In genomic region chr9:613771-614347, GRCh38 we compare ENCODE assay signal across 8 cellular contexts.
A peak's percentile ranks its signal among the peaks of the same experiment; 100 is the strongest.
DNase-seq lines count a peak whose midpoint lies in the region; ATAC-seq and TF ChIP-seq lines count a peak whose summit lies in the region.

No MANE protein-coding gene starts in this region.

- no peaks in the 10 kb centered on the region for H3K36me3 Mint-ChIP-seq in progenitor cell of endocrine pancreas (ENCODE audit: insufficient read depth)

- H3K9me3 ChIP-seq in Peyer's patch (no peaks in the 10 kb centered on the region), right atrium auricular region (no peaks in the 10 kb centered on the region)

- peaks cover 17% of the 10 kb centered on the region for H3K4me1 Mint-ChIP-seq in progenitor cell of endocrine pancreas (ENCODE audit: low read depth)

- peak overlapping the region; percentile 35 for H3K27ac Mint-ChIP-seq in progenitor cell of endocrine pancreas

- peaks cover 0 to 24% (median 5%) of the 10 kb centered on the region in 4 donors for H3K4me1 ChIP-seq in Peyer's patch
- peaks cover 0 to 50% of the 10 kb centered on the region in 2 donors for H3K4me1 ChIP-seq in right atrium auricular region

- H3K4me3 Mint-ChIP-seq in progenitor cell of endocrine pancreas (ENCODE audit: low read depth), result no peak overlapping the region

- DNase-seq in Daoy (ENCODE audit: low read depth) (peak; percentile 93), HS-5 (ENCODE audit: low read depth) (peak; percentile 58), Peyer's patch (peak; percentile 33 to 81 (median 58)), astrocyte of the cerebellum (ENCODE audit: low read depth) (peak; percentile 92), right atrium auricular region (ENCODE audit: low spot score) (peak; percentile 87), progenitor cell of endocrine pancreas (ENCODE audit: low spot score, unreplicated experiment) (peak; percentile 29)

- H3K4me3 ChIP-seq in Peyer's patch (no peak overlapping the region), astrocyte of the cerebellum (ENCODE audit: low read depth, low read length) (no peak overlapping the region), right atrium auricular region (no peak overlapping the region)

- ATAC-seq in GM21367 (IDR thresholded peaks at IDR 0.05; ENCODE audit: unreplicated experiment) (peak; percentile 98), GM19467 (IDR thresholded peaks at IDR 0.05; ENCODE audit: unreplicated experiment) (no peak)

- H3K9me3 Mint-ChIP-seq in progenitor cell of endocrine pancreas (ENCODE audit: low read depth), result no peaks in the 10 kb centered on the region

- no peak for TF ChIP-seq POLR2A in Peyer's patch (IDR thresholded peaks at IDR 0.05)

- TF ChIP-seq CTCF in Peyer's patch (IDR thresholded peaks at IDR 0.05) (peak; percentile 25 to 86 (median 68)), astrocyte of the cerebellum (IDR thresholded peaks at IDR 0.05; ENCODE audit: low read depth, low read length, missing control alignments) (peak; percentile 91), right atrium auricular region (IDR thresholded peaks at IDR 0.05) (peak; percentile 66 to 92), progenitor cell of endocrine pancreas (IDR thresholded peaks at IDR 0.05; ENCODE audit: unreplicated experiment) (peak; percentile 69)

- H3K27me3 ChIP-seq in Peyer's patch (no peaks in the 10 kb centered on the region), right atrium auricular region (no peaks in the 10 kb centered on the region)

- no peaks in the 10 kb centered on the region for H3K27me3 Mint-ChIP-seq in progenitor cell of endocrine pancreas

- H3K27ac ChIP-seq in Peyer's patch, result peak overlapping the region in 1 of 4 donors; percentile 53
- H3K27ac ChIP-seq in right atrium auricular region, result peak overlapping the region; percentile 72 to 80

- H3K36me3 ChIP-seq in Peyer's patch, result no peaks in the 10 kb centered on the region
- no peaks in the 10 kb centered on the region for H3K36me3 ChIP-seq in right atrium auricular region

- in situ Hi-C loops in astrocyte of the cerebellum (cut with HindIII; ENCODE audit: low sequenced_read_pairs), result no loop called here

Comparison
In these comparisons a context has a peak if more than half of its experiments do, and no peak if none do; other contexts are left out.
1. DNase-seq: peak in every context shown above with its lines; median percentile 93 in Daoy; 92 in astrocyte of the cerebellum; 87 in right atrium auricular region; 58 in HS-5; 58 in Peyer's patch; 29 in progenitor cell of endocrine pancreas.